ENCODE assay signal across 1 cellular context in genomic region chr17:29929544-29930398, GRCh38.
TF ChIP-seq lines count a peak whose summit lies in the region.

Gene SSH2 (minus strand): TSS chr17:29930228. CDS start chr17:29930000, 228 bp downstream.

TF ChIP-seq in HepG2, 621 proteins besides CTCF, POLR2A, EP300 and RAD21 (continued from another document and continues in another):
- TF ChIP-seq ZNF513 (CRISPR knock-in tag; conservative IDR thresholded peaks at IDR 0.05), result no peak
- no peak for TF ChIP-seq ZBTB44 (CRISPR knock-in tag; IDR thresholded peaks at IDR 0.05)
- TF ChIP-seq STAG1 (CRISPR knock-in tag; IDR thresholded peaks at IDR 0.05), result peak; percentile 1; the same call in 1 of the 2 replicates
- TF ChIP-seq NFAT5 (CRISPR knock-in tag; IDR thresholded peaks at IDR 0.05), result no peak
- TF ChIP-seq FLYWCH1 (CRISPR knock-in tag; IDR thresholded peaks at IDR 0.05), result no peak
- TF ChIP-seq RBM39 (IDR thresholded peaks at IDR 0.05; ENCODE audit: low read depth, low read length, poor library complexity, severe bottlenecking), result no peak
- TF ChIP-seq SMYD3 (CRISPR knock-in tag; IDR thresholded peaks at IDR 0.05), result no peak
- TF ChIP-seq ETV5 (CRISPR knock-in tag; IDR thresholded peaks at IDR 0.05; ENCODE audit: borderline replicate concordance), result peak; percentile 50; the same call in 1 of the 2 replicates
- TF ChIP-seq ARID4A (CRISPR knock-in tag; IDR thresholded peaks at IDR 0.05; ENCODE audit: borderline replicate concordance), result peak; percentile 76
- 0 out of 2 replicates have a peak, but pooled peaks have one; percentile 22 for TF ChIP-seq AKAP8 (CRISPR knock-in tag; IDR thresholded peaks at IDR 0.05)
- TF ChIP-seq REXO4 (CRISPR knock-in tag; IDR thresholded peaks at IDR 0.05; ENCODE audit: borderline replicate concordance), result no peak
- TF ChIP-seq TOPORS (CRISPR knock-in tag; IDR thresholded peaks at IDR 0.05), result no peak
- peak; percentile 34; the same call in 1 of the 2 replicates for TF ChIP-seq POLR2AphosphoS5 (IDR thresholded peaks at IDR 0.05; ENCODE audit: low read depth, low read length)
- TF ChIP-seq ZNF639 (CRISPR knock-in tag; conservative IDR thresholded peaks at IDR 0.05), result no peak
- peak; percentile 22 for TF ChIP-seq KDM2A (CRISPR knock-in tag; IDR thresholded peaks at IDR 0.05; ENCODE audit: borderline replicate concordance, low read depth)
- TF ChIP-seq ZNF605 (CRISPR knock-in tag; IDR thresholded peaks at IDR 0.05), result no peak; the same call in 1 of the 2 replicates
- no peak for TF ChIP-seq ZNF713 (CRISPR knock-in tag; IDR thresholded peaks at IDR 0.05)
- TF ChIP-seq MEIS2 (CRISPR knock-in tag; IDR thresholded peaks at IDR 0.05), result peak; percentile 87
- TF ChIP-seq ZNF83 (CRISPR knock-in tag; IDR thresholded peaks at IDR 0.05; ENCODE audit: borderline replicate concordance), result no peak
- TF ChIP-seq ZNF776 (CRISPR knock-in tag; IDR thresholded peaks at IDR 0.05), result no peak
- TF ChIP-seq RORA (CRISPR knock-in tag; IDR thresholded peaks at IDR 0.05), result no peak
- TF ChIP-seq HNF1A (IDR thresholded peaks at IDR 0.05; ENCODE audit: low read depth), result no peak
- TF ChIP-seq HNF1A (CRISPR knock-in tag; IDR thresholded peaks at IDR 0.05; ENCODE audit: borderline replicate concordance), result no peak
- TF ChIP-seq ZFP62 (CRISPR knock-in tag; IDR thresholded peaks at IDR 0.05), result no peak
- peak; percentile 51; the same call in 1 of the 2 replicates for TF ChIP-seq ELF1 (CRISPR knock-in tag; IDR thresholded peaks at IDR 0.05)
- TF ChIP-seq MEIS1 (CRISPR knock-in tag; IDR thresholded peaks at IDR 0.05; ENCODE audit: borderline replicate concordance), result peak; percentile 2; the same call in 1 of the 2 replicates
- no peak for TF ChIP-seq RNF2 (conservative IDR thresholded peaks at IDR 0.05; ENCODE audit: low read depth)
- no peak for TF ChIP-seq ARHGAP35 (CRISPR knock-in tag; IDR thresholded peaks at IDR 0.05; ENCODE audit: borderline replicate concordance)
- no peak for TF ChIP-seq SOX13 (IDR thresholded peaks at IDR 0.05)
- TF ChIP-seq SOX13 (CRISPR knock-in tag; conservative IDR thresholded peaks at IDR 0.05 in 1 of 2, IDR thresholded peaks at IDR 0.05 in 1 of 2), result peak in 1 of 2 experiments; percentile 14; a peak in 1 of 4 replicates
- TF ChIP-seq RNF219 (CRISPR knock-in tag; IDR thresholded peaks at IDR 0.05), result 0 out of 2 replicates have a peak, but pooled peaks have one; percentile 23
- TF ChIP-seq RBM22 (optimal IDR thresholded peaks at IDR 0.05; ENCODE audit: low read length), result no peak
- TF ChIP-seq ZNF816 (CRISPR knock-in tag; IDR thresholded peaks at IDR 0.05; ENCODE audit: borderline replicate concordance), result no peak; the same call in 1 of the 2 replicates
- no peak for TF ChIP-seq ZNF577 (CRISPR knock-in tag; IDR thresholded peaks at IDR 0.05; ENCODE audit: borderline replicate concordance, low read depth)
- no peak for TF ChIP-seq ZBTB25 (CRISPR knock-in tag; IDR thresholded peaks at IDR 0.05)
- TF ChIP-seq XRCC5 (optimal IDR thresholded peaks at IDR 0.05; ENCODE audit: low read length), result peak; percentile 48
- no peak for TF ChIP-seq ZNF484 (CRISPR knock-in tag; IDR thresholded peaks at IDR 0.05; ENCODE audit: borderline replicate concordance, low read depth)
- TF ChIP-seq FOXP1 (IDR thresholded peaks at IDR 0.05), result no peak
- TF ChIP-seq FOXP1 (CRISPR knock-in tag; IDR thresholded peaks at IDR 0.05), result no peak
